ENCODE assay signal across 18 cellular contexts in genomic region chr1:163230827-163231226, GRCh38. TPM values are rescaled to one million over a fixed set of nuclear protein-coding genes. Genes with fewer than 3 reads are reported as not detected.
DNase-seq lines count a peak whose midpoint lies in the region; ATAC-seq and TF ChIP-seq lines count a peak whose summit lies in the region.
"Had no signal": no experiment of that assay in that cellular context is flagged by ENCODE, and none has a peak within 500 bp of the region (broad histone marks: within the 10 kb centered on the region; RNA-seq: fewer than 3 reads in every experiment).

No MANE protein-coding gene starts in this region.

- no peak for TF ChIP-seq EP300 in sigmoid colon (IDR thresholded peaks at IDR 0.05)

- TF ChIP-seq POLR2A in sigmoid colon (IDR thresholded peaks at IDR 0.05), result no peak

- no peaks in the 10 kb centered on the region for H4K20me1 ChIP-seq in GM23248 (ENCODE audit: insufficient read depth)

- H3K9me3 ChIP-seq in GM23248 (ENCODE audit: low read depth) (no peaks in the 10 kb centered on the region), sigmoid colon (no peaks in the 10 kb centered on the region)
- H3K9me3 ChIP-seq: HAP-1 had no signal

- in situ Hi-C loops in GM23248 (cut with MboI), result no loop called here

- H3K4me3 ChIP-seq in GM23248, result no peak overlapping the region
- no peak overlapping the region for H3K4me3 ChIP-seq in fibroblast of the aortic adventitia (ENCODE audit: low read depth, low read length)
- H3K4me3 ChIP-seq in sigmoid colon, result no peak overlapping the region
- H3K4me3 ChIP-seq: HAP-1 had no signal

- H3K36me3 ChIP-seq in GM23248 (ENCODE audit: low read depth), result no peaks in the 10 kb centered on the region
- no peaks in the 10 kb centered on the region for H3K36me3 ChIP-seq in sigmoid colon
- H3K36me3 ChIP-seq: HAP-1 had no signal

- peaks cover 13% of the 10 kb centered on the region for H3K4me1 ChIP-seq in GM23248 (ENCODE audit: insufficient read depth)
- peaks cover 0 to 20% (median 17%) of the 10 kb centered on the region in 4 donors for H3K4me1 ChIP-seq in sigmoid colon
- H3K4me1 ChIP-seq: HAP-1 had no signal

- H3K4me2 ChIP-seq in GM23248 (ENCODE audit: unreplicated experiment), result no peak overlapping the region

- TF ChIP-seq CTCF in fibroblast of the aortic adventitia (IDR thresholded peaks at IDR 0.05; ENCODE audit: insufficient read depth, low read length) (no peak), sigmoid colon (IDR thresholded peaks at IDR 0.05) (no peak)

- DNase-seq in GM23248 (no peak), fibroblast of the aortic adventitia (ENCODE audit: low read depth) (peak; percentile 7), sigmoid colon (no peak), NCI-H2081 treated with DMSO at 0.1 percent for 48 hours (lab: John Stamatoyannopoulos, UW) (no peak)
- no peak for DNase-seq in activated T-cell treated with anti-CD3 and anti-CD28 coated beads, Interleukin-2, amount 50 U/mL, for 48 hours
- DNase-seq: AML-193; CD4-positive, CD25-positive, alpha-beta regulatory T cell; DMS53; NCI-H1436; NCI-H2029 treated with DMSO at 0.1 percent for 48 hours; NCI-H345; NCI-H526 treated with DMSO at 0.1 percent for 48 hours; NK-92 treated with Interleukin-12 subunit alpha and Interleukin-12 subunit beta, amount 100 ng/mL, for 24 hours had no signal

- H3K9ac ChIP-seq in GM23248, result no peak overlapping the region

- H3K27me3 ChIP-seq in GM23248 (replicated peaks; ENCODE audit: insufficient read depth), result no peaks in the 10 kb centered on the region
- no peaks in the 10 kb centered on the region for H3K27me3 ChIP-seq in sigmoid colon

- H2AFZ ChIP-seq in GM23248, result no peak overlapping the region

- H3K27ac ChIP-seq in GM23248, result peak overlapping the region; percentile 35; the same call in 1 of the 2 replicates
- peak overlapping the region; percentile 27 to 80 (median 68) for H3K27ac ChIP-seq in sigmoid colon
- H3K27ac ChIP-seq: RWPE1 had no signal

- no peaks in the 10 kb centered on the region for H3K79me2 ChIP-seq in GM23248 (ENCODE audit: insufficient read depth)

- intact Hi-C loops in sigmoid colon (cut with DNase I), result no loop called here

- H3K9me2 ChIP-seq in GM23248 (ENCODE audit: insufficient read depth), result no peaks in the 10 kb centered on the region

- WGBS in GM23248 (ENCODE audit: low coverage in 1 of 2, low lambda C conversion rate in 2 of 2, missing lambda C conversion rate in 2 of 2), 2 experiments, result 97% methylated on average over 3 of the region's 3 CpGs
- 96% methylated on average over 3 of the region's 3 CpGs for WGBS in sigmoid colon, 2 donors

- ATAC-seq in SK-N-SH treated with all-trans-retinoic acid at 6 μM for 48 hours (peak; percentile 10; the same call in 1 of the 3 replicates), HG02642 (IDR thresholded peaks at IDR 0.05; ENCODE audit: poor library complexity, unreplicated experiment) (no peak)

- no peaks in the 10 kb centered on the region for H3F3A ChIP-seq in GM23248 (ENCODE audit: insufficient read depth)

TF ChIP-seq in SK-N-SH treated with all-trans-retinoic acid at 6 μM for 48 hours, 23 proteins besides CTCF, POLR2A, EP300 and RAD21:
- no peak for TF ChIP-seq TSHZ2 (CRISPR knock-in tag; IDR thresholded peaks at IDR 0.05)
- TF ChIP-seq ZNF70 (CRISPR knock-in tag; IDR thresholded peaks at IDR 0.05), result no peak
- no peak for TF ChIP-seq ZNF8 (CRISPR knock-in tag; IDR thresholded peaks at IDR 0.05)
- TF ChIP-seq PATZ1 (CRISPR knock-in tag; IDR thresholded peaks at IDR 0.05; ENCODE audit: borderline replicate concordance), result no peak
- TF ChIP-seq OSR1 (CRISPR knock-in tag; IDR thresholded peaks at IDR 0.05), result no peak
- TF ChIP-seq TCF4 (CRISPR knock-in tag; IDR thresholded peaks at IDR 0.05; ENCODE audit: borderline replicate concordance), result no peak
- TF ChIP-seq ESRRG (CRISPR knock-in tag; IDR thresholded peaks at IDR 0.05), result no peak
- no peak for TF ChIP-seq ZNF565 (CRISPR knock-in tag; conservative IDR thresholded peaks at IDR 0.05; ENCODE audit: low read depth)
- TF ChIP-seq BACH2 (CRISPR knock-in tag; IDR thresholded peaks at IDR 0.05; ENCODE audit: borderline replicate concordance), result no peak
- TF ChIP-seq PPARA (CRISPR knock-in tag; IDR thresholded peaks at IDR 0.05; ENCODE audit: borderline replicate concordance), result no peak
- TF ChIP-seq RARB (CRISPR knock-in tag; IDR thresholded peaks at IDR 0.05), result no peak
- TF ChIP-seq CSDC2 (CRISPR knock-in tag; IDR thresholded peaks at IDR 0.05), result no peak
- no peak for TF ChIP-seq ZC3H10 (CRISPR knock-in tag; IDR thresholded peaks at IDR 0.05)

RNA-seq across cellular contexts. Expression of gene RGS5, which starts 28.1 kb away (rescaled TPM):
- 2.7 and 6.8 TPM in 2 replicates for total RNA-seq in GM23248 (2014; rRNA removed; shearing (Covaris generic))
- polyA plus RNA-seq in GM23248 (2016; fragmentation: Nextera tagmentation; extraction: Ambion mirVana) (0.89 and 1.7 TPM in 2 replicates), sigmoid colon (10 to 100 TPM in 1 of 3 donors, 1 to 10 TPM in 2; 2.8 to 26.0 (median 7.2) TPM)
- total RNA-seq in fibroblast of the aortic adventitia (ENCODE audit: low replicate concordance) (6.4 and 20.2 TPM in 2 replicates), sigmoid colon (100 to 1,000 TPM; 155 to 285 (median 187) TPM)
- total RNA-seq: HT-29 had no signal
